Comparison of ENCODE assay signal across 8 cellular contexts in genomic region chr12:79138872-79139271, GRCh38.
"Had no signal": no experiment of that assay in that cellular context is flagged by ENCODE, and none has a peak within 500 bp of the region (broad histone marks: within the 10 kb centered on the region; RNA-seq: fewer than 3 reads in every experiment).

No MANE protein-coding gene starts in this region.

- DNase-seq: GDM1, GF-D8 had no signal

- H3K4me3 ChIP-seq: GM12878 had no signal

- ATAC-seq: GM12878 had no signal

- FAIRE-seq: G401.6, GM12878, GM12891, GM12892, GM18507, GM19239 had no signal
